Comparison of ENCODE assay signal across 2 cellular contexts in the genomic region with DNA sequence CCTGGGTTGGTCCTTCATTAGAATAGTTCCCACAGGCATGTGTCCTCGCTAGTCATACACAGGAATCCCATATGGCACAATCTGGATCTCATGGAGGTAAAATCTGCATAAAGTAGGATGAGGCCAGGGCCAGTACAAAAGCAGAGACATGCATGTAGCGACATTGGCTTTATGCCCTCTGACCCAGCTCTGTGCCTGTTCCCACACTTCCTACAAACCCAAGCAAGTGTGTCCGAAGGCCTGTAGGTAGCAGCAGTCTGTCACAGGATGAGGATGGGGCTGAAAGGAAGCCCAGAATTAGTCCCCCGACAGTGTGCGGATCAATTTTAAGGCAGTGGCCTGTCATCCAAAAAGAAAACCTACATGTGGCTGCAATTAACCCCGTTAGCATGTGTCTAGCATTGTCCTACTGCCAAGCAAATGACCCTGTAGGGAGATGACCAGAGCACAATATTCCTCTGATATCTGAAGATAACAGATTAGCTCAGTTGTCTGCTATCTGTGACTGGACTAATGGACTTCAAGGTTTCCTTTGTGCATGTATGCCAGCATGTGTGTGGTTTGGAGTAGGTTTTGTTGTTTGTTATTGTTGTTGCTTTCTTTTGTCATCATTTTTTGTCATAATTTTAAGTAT.
A peak's percentile ranks its signal among the peaks of the same experiment; 100 is the strongest.
TF ChIP-seq lines count a peak whose summit lies in the region.

No MANE protein-coding gene starts in this region.

TF ChIP-seq in GM23338, 12 proteins besides CTCF, POLR2A, EP300 and RAD21 (continued from another document):
- TF ChIP-seq, protein P1, sequence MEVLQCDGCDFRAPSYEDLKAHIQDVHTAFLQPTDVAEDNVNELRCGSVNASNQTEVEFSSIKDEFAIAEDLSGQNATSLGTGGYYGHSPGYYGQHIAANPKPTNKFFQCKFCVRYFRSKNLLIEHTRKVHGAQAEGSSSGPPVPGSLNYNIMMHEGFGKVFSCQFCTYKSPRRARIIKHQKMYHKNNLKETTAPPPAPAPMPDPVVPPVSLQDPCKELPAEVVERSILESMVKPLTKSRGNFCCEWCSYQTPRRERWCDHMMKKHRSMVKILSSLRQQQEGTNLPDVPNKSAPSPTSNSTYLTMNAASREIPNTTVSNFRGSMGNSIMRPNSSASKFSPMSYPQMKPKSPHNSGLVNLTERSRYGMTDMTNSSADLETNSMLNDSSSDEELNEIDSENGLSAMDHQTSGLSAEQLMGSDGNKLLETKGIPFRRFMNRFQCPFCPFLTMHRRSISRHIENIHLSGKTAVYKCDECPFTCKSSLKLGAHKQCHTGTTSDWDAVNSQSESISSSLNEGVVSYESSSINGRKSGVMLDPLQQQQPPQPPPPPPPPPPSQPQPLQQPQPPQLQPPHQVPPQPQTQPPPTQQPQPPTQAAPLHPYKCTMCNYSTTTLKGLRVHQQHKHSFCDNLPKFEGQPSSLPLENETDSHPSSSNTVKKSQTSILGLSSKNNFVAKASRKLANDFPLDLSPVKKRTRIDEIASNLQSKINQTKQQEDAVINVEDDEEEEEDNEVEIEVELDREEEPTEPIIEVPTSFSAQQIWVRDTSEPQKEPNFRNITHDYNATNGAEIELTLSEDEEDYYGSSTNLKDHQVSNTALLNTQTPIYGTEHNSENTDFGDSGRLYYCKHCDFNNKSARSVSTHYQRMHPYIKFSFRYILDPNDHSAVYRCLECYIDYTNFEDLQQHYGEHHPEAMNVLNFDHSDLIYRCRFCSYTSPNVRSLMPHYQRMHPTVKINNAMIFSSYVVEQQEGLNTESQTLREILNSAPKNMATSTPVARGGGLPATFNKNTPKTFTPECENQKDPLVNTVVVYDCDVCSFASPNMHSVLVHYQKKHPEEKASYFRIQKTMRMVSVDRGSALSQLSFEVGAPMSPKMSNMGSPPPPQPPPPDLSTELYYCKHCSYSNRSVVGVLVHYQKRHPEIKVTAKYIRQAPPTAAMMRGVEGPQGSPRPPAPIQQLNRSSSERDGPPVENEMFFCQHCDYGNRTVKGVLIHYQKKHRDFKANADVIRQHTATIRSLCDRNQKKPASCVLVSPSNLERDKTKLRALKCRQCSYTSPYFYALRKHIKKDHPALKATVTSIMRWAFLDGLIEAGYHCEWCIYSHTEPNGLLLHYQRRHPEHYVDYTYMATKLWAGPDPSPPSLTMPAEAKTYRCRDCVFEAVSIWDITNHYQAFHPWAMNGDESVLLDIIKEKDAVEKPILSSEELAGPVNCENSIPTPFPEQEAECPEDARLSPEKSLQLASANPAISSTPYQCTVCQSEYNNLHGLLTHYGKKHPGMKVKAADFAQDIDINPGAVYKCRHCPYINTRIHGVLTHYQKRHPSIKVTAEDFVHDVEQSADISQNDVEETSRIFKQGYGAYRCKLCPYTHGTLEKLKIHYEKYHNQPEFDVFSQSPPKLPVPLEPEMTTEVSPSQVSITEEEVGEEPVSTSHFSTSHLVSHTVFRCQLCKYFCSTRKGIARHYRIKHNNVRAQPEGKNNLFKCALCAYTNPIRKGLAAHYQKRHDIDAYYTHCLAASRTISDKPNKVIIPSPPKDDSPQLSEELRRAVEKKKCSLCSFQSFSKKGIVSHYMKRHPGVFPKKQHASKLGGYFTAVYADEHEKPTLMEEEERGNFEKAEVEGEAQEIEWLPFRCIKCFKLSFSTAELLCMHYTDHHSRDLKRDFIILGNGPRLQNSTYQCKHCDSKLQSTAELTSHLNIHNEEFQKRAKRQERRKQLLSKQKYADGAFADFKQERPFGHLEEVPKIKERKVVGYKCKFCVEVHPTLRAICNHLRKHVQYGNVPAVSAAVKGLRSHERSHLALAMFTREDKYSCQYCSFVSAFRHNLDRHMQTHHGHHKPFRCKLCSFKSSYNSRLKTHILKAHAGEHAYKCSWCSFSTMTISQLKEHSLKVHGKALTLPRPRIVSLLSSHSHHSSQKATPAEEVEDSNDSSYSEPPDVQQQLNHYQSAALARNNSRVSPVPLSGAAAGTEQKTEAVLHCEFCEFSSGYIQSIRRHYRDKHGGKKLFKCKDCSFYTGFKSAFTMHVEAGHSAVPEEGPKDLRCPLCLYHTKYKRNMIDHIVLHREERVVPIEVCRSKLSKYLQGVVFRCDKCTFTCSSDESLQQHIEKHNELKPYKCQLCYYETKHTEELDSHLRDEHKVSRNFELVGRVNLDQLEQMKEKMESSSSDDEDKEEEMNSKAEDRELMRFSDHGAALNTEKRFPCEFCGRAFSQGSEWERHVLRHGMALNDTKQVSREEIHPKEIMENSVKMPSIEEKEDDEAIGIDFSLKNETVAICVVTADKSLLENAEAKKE (CRISPR knock-in tag; IDR thresholded peaks at IDR 0.05) = no peak
- no peak for TF ChIP-seq EZH2 (IDR thresholded peaks at IDR 0.05; ENCODE audit: low read depth, unreplicated experiment)
- TF ChIP-seq CREB1 (CRISPR knock-in tag; IDR thresholded peaks at IDR 0.05; ENCODE audit: low read depth) = no peak
- TF ChIP-seq POLR2AphosphoS5 (IDR thresholded peaks at IDR 0.05; ENCODE audit: low read depth) = no peak
- TF ChIP-seq EZH2phosphoT487 (IDR thresholded peaks at IDR 0.05; ENCODE audit: unreplicated experiment) = no peak
- no peak for TF ChIP-seq JUNB (IDR thresholded peaks at IDR 0.05; ENCODE audit: unreplicated experiment)

TF ChIP-seq in SK-N-SH treated with all-trans-retinoic acid at 6 μM for 48 hours, 23 proteins besides CTCF, POLR2A, EP300 and RAD21 (continued from another document):
- TF ChIP-seq, protein P2, sequence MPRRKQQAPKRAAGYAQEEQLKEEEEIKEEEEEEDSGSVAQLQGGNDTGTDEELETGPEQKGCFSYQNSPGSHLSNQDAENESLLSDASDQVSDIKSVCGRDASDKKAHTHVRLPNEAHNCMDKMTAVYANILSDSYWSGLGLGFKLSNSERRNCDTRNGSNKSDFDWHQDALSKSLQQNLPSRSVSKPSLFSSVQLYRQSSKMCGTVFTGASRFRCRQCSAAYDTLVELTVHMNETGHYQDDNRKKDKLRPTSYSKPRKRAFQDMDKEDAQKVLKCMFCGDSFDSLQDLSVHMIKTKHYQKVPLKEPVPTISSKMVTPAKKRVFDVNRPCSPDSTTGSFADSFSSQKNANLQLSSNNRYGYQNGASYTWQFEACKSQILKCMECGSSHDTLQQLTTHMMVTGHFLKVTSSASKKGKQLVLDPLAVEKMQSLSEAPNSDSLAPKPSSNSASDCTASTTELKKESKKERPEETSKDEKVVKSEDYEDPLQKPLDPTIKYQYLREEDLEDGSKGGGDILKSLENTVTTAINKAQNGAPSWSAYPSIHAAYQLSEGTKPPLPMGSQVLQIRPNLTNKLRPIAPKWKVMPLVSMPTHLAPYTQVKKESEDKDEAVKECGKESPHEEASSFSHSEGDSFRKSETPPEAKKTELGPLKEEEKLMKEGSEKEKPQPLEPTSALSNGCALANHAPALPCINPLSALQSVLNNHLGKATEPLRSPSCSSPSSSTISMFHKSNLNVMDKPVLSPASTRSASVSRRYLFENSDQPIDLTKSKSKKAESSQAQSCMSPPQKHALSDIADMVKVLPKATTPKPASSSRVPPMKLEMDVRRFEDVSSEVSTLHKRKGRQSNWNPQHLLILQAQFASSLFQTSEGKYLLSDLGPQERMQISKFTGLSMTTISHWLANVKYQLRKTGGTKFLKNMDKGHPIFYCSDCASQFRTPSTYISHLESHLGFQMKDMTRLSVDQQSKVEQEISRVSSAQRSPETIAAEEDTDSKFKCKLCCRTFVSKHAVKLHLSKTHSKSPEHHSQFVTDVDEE (CRISPR knock-in tag; IDR thresholded peaks at IDR 0.05) = peak; percentile 45; the same call in 1 of the 2 replicates
